Comparison of ENCODE assay signal across 9 cellular contexts in the genomic region with DNA sequence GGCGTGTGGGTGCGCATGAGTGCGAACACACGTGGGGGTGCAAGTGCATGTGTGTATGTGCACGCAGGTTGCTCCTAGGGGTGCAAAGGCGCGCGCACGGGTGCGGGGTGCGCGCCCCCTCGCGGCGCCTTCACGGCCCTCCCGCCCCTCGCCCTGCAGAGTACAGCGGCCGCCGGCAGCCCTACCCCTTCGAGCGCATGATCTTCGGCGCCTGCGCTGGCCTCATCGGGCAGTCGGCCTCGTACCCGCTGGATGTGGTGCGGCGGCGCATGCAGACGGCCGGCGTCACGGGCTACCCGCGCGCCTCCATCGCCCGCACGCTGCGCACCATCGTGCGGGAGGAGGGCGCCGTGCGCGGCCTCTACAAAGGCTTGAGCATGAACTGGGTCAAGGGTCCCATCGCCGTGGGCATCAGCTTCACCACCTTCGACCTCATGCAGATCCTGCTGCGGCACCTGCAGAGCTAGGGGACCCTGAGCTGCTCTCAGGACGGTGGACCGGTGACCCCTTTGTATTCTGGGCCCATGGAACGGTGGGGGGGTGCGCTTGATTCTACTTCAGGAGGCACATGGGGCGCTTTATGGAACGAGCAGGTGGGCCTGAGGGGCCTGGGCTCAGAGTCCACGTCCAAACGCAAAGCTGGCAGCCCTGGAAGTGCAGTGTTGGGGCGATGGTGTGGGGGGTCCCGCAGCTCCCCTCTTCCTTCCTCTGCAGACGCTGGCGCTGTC. TPM values are rescaled to one million over a fixed set of nuclear protein-coding genes. Genes with fewer than 3 reads are reported as not detected.
A peak's percentile ranks its signal among the peaks of the same experiment; 100 is the strongest.
DNase-seq lines count a peak whose midpoint lies in the region; ATAC-seq lines count a peak whose summit lies in the region.
"Had no signal": no experiment of that assay in that cellular context is flagged by ENCODE, and none has a peak within 500 bp of the region (broad histone marks: within the 10 kb centered on the region; RNA-seq: fewer than 3 reads in every experiment).

No MANE protein-coding gene starts in this region.

- H3K9me3 ChIP-seq in HUES64 (ENCODE audit: insufficient read depth, low read depth, low read length) (no peaks in the 10 kb centered on the region), ectodermal cell (ENCODE audit: control insufficient read depth, low read length) (no peaks in the 10 kb centered on the region)

- H3K4me1 ChIP-seq in HUES64 (ENCODE audit: insufficient read depth, low read length) = peaks cover 7% of the 10 kb centered on the region; the same call in 1 of the 2 replicates
- peaks cover 17% of the 10 kb centered on the region for H3K4me1 ChIP-seq in ectodermal cell (ENCODE audit: control insufficient read depth, insufficient read depth, low read length)

- no peaks in the 10 kb centered on the region for H3K36me3 ChIP-seq in HUES64 (ENCODE audit: insufficient read depth, low read length)
- no peaks in the 10 kb centered on the region for H3K36me3 ChIP-seq in ectodermal cell (ENCODE audit: control insufficient read depth, insufficient read depth, low read length)

- peak; percentile 62 to 83 for ATAC-seq in naive thymus-derived CD8-positive, alpha-beta T cell
- no peak for ATAC-seq in GM21717 (IDR thresholded peaks at IDR 0.05; ENCODE audit: unreplicated experiment)

- H3K27me3 ChIP-seq in HUES64 (ENCODE audit: insufficient read depth, low read length) = peaks cover 9% of the 10 kb centered on the region
- H3K27me3 ChIP-seq in ectodermal cell (ENCODE audit: control insufficient read depth, insufficient read depth, low read length, poor library complexity, severe bottlenecking) = peaks cover 12% of the 10 kb centered on the region

- peaks cover 0 to 8% (median 2%) of the 10 kb centered on the region in 4 donors for H3K4me1 Mint-ChIP-seq in naive thymus-derived CD8-positive, alpha-beta T cell

- H3K4me3 ChIP-seq in HUES64 (ENCODE audit: low read length) (peak overlapping the region; percentile 28), ectodermal cell (ENCODE audit: insufficient read depth, low read depth, low read length) (peak overlapping the region; percentile 23)

- H3K9ac ChIP-seq in HUES64 (ENCODE audit: low read depth, low read length) = peak overlapping the region; percentile 58

- POLR2A ChIA-PET in naive thymus-derived CD8-positive, alpha-beta T cell (lab: Charles Lee) = interaction anchor here (0.6 kb wide), 1 partner anchor 211 kb away, joined by 3 read pairs; no protein-coding TSS in a partner anchor

- peaks cover 0 to 14% (median 0%) of the 10 kb centered on the region in 3 donors for H3K36me3 Mint-ChIP-seq in naive thymus-derived CD8-positive, alpha-beta T cell

- peaks cover 0 to 1% (median 0%) of the 10 kb centered on the region in 5 donors for H3K27me3 Mint-ChIP-seq in naive thymus-derived CD8-positive, alpha-beta T cell

- H3K27ac ChIP-seq in HUES64 (ENCODE audit: low read depth, low read length) = no peak overlapping the region
- no peak overlapping the region for H3K27ac ChIP-seq in ectodermal cell (ENCODE audit: insufficient read depth, low read depth, low read length, poor library complexity, severe bottlenecking)

- H3K4me3 Mint-ChIP-seq in naive thymus-derived CD8-positive, alpha-beta T cell = peak overlapping the region in 2 of 10 donors; percentile 7 to 10

- no peaks in the 10 kb centered on the region for H3K9me3 Mint-ChIP-seq in naive thymus-derived CD8-positive, alpha-beta T cell

- WGBS in HUES64 = 22% methylated on average over 66 of the region's 66 CpGs
- WGBS in ectodermal cell, 2 experiments = 32 to 36% methylated on average over 66 of the region's 66 CpGs

- no peak overlapping the region for H3K27ac Mint-ChIP-seq in naive thymus-derived CD8-positive, alpha-beta T cell

- peak; percentile 1 for DNase-seq in CD1c-positive myeloid dendritic cell (ENCODE audit: extremely low spot score)
- peak in 4 of 10 donors; percentile 2 to 50 (median 16) for DNase-seq in naive thymus-derived CD8-positive, alpha-beta T cell
- no peak for DNase-seq in NCI-H1048 (lab: John Stamatoyannopoulos, UW)
- DNase-seq in AG08395 (ENCODE audit: low spot score) = no peak
- no peak for DNase-seq in NCI-H1417 (lab: John Stamatoyannopoulos, UW)

RNA-seq across cellular contexts. Expression of gene TMEM161A, which starts 27.7 kb away (rescaled TPM):
- 22.8 TPM for polyA plus RNA-seq in HUES64 (2013, experiment 1 of 2)
- polyA plus RNA-seq in HUES64 (2013, experiment 2 of 2) = 24.6 TPM
- 40.3 TPM for polyA plus RNA-seq in ectodermal cell (2013, experiment 1 of 4)
- polyA plus RNA-seq in ectodermal cell (2013, experiment 2 of 4) = 42.7 TPM
- 31.2 TPM for polyA plus RNA-seq in ectodermal cell (2013, experiment 3 of 4)
- polyA plus RNA-seq in ectodermal cell (2013, experiment 4 of 4) = 40.0 TPM
- 10 to 100 TPM; 28.3 to 31.3 TPM for total RNA-seq in naive thymus-derived CD8-positive, alpha-beta T cell
- 10 to 100 TPM; 20.1 to 21.8 (median 21.1) TPM for polyA plus RNA-seq in naive thymus-derived CD8-positive, alpha-beta T cell

RNA-seq across cellular contexts. Expression of gene SLC25A42, which starts 46.8 kb away (rescaled TPM):
- 3.1 TPM for polyA plus RNA-seq in HUES64 (2013, experiment 1 of 2)
- polyA plus RNA-seq in HUES64 (2013, experiment 2 of 2) = 4.8 TPM
- polyA plus RNA-seq in ectodermal cell (2013, experiment 1 of 4) = 7.7 TPM
- 6.4 TPM for polyA plus RNA-seq in ectodermal cell (2013, experiment 2 of 4)
- polyA plus RNA-seq in ectodermal cell (2013, experiment 3 of 4) = 6.6 TPM
- 7.3 TPM for polyA plus RNA-seq in ectodermal cell (2013, experiment 4 of 4)
- 10 to 100 TPM; 32.0 to 33.6 TPM for total RNA-seq in naive thymus-derived CD8-positive, alpha-beta T cell
- 10 to 100 TPM in 1 of 3 donors, 1 to 10 TPM in 2; 6.2 to 14.5 (median 8.4) TPM for polyA plus RNA-seq in naive thymus-derived CD8-positive, alpha-beta T cell

RNA-seq across cellular contexts. Expression of gene MEF2B, which starts 59.5 kb away (rescaled TPM):
- polyA plus RNA-seq in HUES64 (2013, experiment 1 of 2) = 0.45 TPM
- polyA plus RNA-seq in HUES64 (2013, experiment 2 of 2) = 0.89 TPM
- 0.63 TPM for polyA plus RNA-seq in ectodermal cell (2013, experiment 1 of 4)
- 1.6 TPM for polyA plus RNA-seq in ectodermal cell (2013, experiment 2 of 4)
- polyA plus RNA-seq in ectodermal cell (2013, experiment 3 of 4) = 0.80 TPM
- 0.32 TPM for polyA plus RNA-seq in ectodermal cell (2013, experiment 4 of 4)
- total RNA-seq in naive thymus-derived CD8-positive, alpha-beta T cell = 1 to 10 TPM; 3.6 to 3.9 TPM
- under 1 TPM in 1 of 3 donors, not detected in 2; 0.14 TPM for polyA plus RNA-seq in naive thymus-derived CD8-positive, alpha-beta T cell
- total RNA-seq: SK-MEL-5 had no signal
